In genomic region chr12:124296295-124296915, GRCh38 we compare ENCODE assay signal across 14 cellular contexts. TPM values are rescaled to one million over a fixed set of nuclear protein-coding genes. Genes with fewer than 3 reads are reported as not detected.
DNase-seq lines count a peak whose midpoint lies in the region; ATAC-seq and TF ChIP-seq lines count a peak whose summit lies in the region.
"Had no signal": no experiment of that assay in that cellular context is flagged by ENCODE, and none has a peak within 500 bp of the region (broad histone marks: within the 10 kb centered on the region; RNA-seq: fewer than 3 reads in every experiment).

No MANE protein-coding gene starts in this region.

- no peaks in the 10 kb centered on the region for H3K9me3 Mint-ChIP-seq in HFFc6

- H3K4me1 ChIP-seq in prostate gland (replicated peaks) = peaks cover 4% of the 10 kb centered on the region

- no peaks in the 10 kb centered on the region for H3K27me3 ChIP-seq in prostate gland (replicated peaks; ENCODE audit: insufficient read depth)

- H3K36me3 Mint-ChIP-seq in HFFc6 (ENCODE audit: low read depth) = no peaks in the 10 kb centered on the region
- H3K36me3 Mint-ChIP-seq: stimulated activated memory B cell treated with anti-CD40 and anti-IgM and Interleukin-4, amounts not matched to agents 10 μg/mL and 1 μg/mL and 100 μg/mL, for 72 hours had no signal

- no peak overlapping the region for H3K27ac ChIP-seq in prostate gland
- H3K27ac ChIP-seq: neutrophil had no signal

- H3K9me3 ChIP-seq in prostate gland = no peaks in the 10 kb centered on the region
- H3K9me3 ChIP-seq: neutrophil had no signal

- H3K4me1 Mint-ChIP-seq in HFFc6 (ENCODE audit: low read depth) = peaks cover 7% of the 10 kb centered on the region
- H3K4me1 Mint-ChIP-seq: stimulated activated memory B cell treated with anti-CD40 and anti-IgM and Interleukin-4, amounts not matched to agents 10 μg/mL and 1 μg/mL and 100 μg/mL, for 72 hours had no signal

- DNase-seq in HFFc6 (no peak), astrocyte of the hippocampus (ENCODE audit: low read depth, low spot score) (peak; percentile 47), left colon (peak; percentile 85 to 88), skeletal muscle cell (ENCODE audit: low read depth) (no peak), prostate gland (ENCODE audit: low spot score) (no peak), hippocampal formation (lab: John Stamatoyannopoulos, UW) (no peak)
- DNase-seq: activated CD8-positive, alpha-beta memory T cell treated with anti-CD3 and anti-CD28 coated beads, Interleukin-2, amount 50 U/mL, for 4 hours; RPMI8226; stimulated activated CD4-positive, alpha-beta T cell treated with anti-CD3 and anti-CD28 coated beads, Interleukin-2, amount 100 ng/mL, for 24 hours had no signal

- 0 out of 2 replicates have a peak overlapping the region, but pooled peaks have one; percentile 50 for H3K4me3 Mint-ChIP-seq in HFFc6
- H3K4me3 Mint-ChIP-seq: stimulated activated memory B cell treated with anti-CD40 and anti-IgM and Interleukin-4, amounts not matched to agents 10 μg/mL and 1 μg/mL and 100 μg/mL, for 72 hours had no signal

- ATAC-seq in left colon = peak; percentile 86
- ATAC-seq in GM21423 (IDR thresholded peaks at IDR 0.05; ENCODE audit: unreplicated experiment) = no peak
- ATAC-seq in GM21825 (IDR thresholded peaks at IDR 0.05; ENCODE audit: unreplicated experiment) = no peak

- WGBS in prostate gland = 24% methylated on average over 20 of the region's 21 CpGs

- H3K36me3 ChIP-seq in prostate gland = no peaks in the 10 kb centered on the region
- H3K36me3 ChIP-seq: neutrophil had no signal

- no peak for TF ChIP-seq POLR2A in prostate gland (IDR thresholded peaks at IDR 0.05)

- peaks cover 60% of the 10 kb centered on the region for H3K27me3 Mint-ChIP-seq in HFFc6 (ENCODE audit: insufficient read depth)

- intact Hi-C loops in left colon (cut with DNase I, micrococcal nuclease) (no loop called here), prostate gland (cut with DNase I) (no loop called here)

- H3K4me3 ChIP-seq in skeletal muscle cell (ENCODE audit: low read depth, low read length) (peak overlapping the region; percentile 47), prostate gland (peak overlapping the region in 1 of 2 donors; percentile 19)

- no peak for TF ChIP-seq CTCF in HFFc6 (IDR thresholded peaks at IDR 0.05)
- TF ChIP-seq CTCF in prostate gland (IDR thresholded peaks at IDR 0.05) = no peak

- H3K27ac Mint-ChIP-seq in HFFc6 = no peak overlapping the region
- H3K27ac Mint-ChIP-seq: stimulated activated memory B cell treated with anti-CD40 and anti-IgM and Interleukin-4, amounts not matched to agents 10 μg/mL and 1 μg/mL and 100 μg/mL, for 72 hours had no signal

RNA-seq across cellular contexts. Expression of gene RFLNA, which starts 1.5 kb away (rescaled TPM):
- not detected for total RNA-seq in HFFc6 (2021; fragmentation: NEBNext Ultra II Directional; extraction: Animal tissue kit (Norgen Biotek cat#: 25700))
- total RNA-seq in left colon (10 to 100 TPM; 46.2 to 51.0 TPM), prostate gland (10 to 100 TPM in 1 of 2 donors, 1 to 10 TPM in 1; 5.4 to 13.7 TPM)
- total RNA-seq: NCI-H460 had no signal

Comparison
In these comparisons a context has a peak if more than half of its experiments do, and no peak if none do; other contexts are left out.
1. DNase-seq: peak in astrocyte of the hippocampus (single experiment) and left colon (2 of 2); none in HFFc6 (single experiment), skeletal muscle cell (single experiment), prostate gland (single experiment) and hippocampal formation (0 of 2).
2. RNA of gene RFLNA, which starts 1.5 kb away (total RNA-seq): 46.2 to 51.0 TPM in left colon and 5.4 to 13.7 TPM in prostate gland; not detected in HFFc6; every median in the first group is over 4 times any median in the second.